ENCODE assay signal across 8 cellular contexts in the genomic region with DNA sequence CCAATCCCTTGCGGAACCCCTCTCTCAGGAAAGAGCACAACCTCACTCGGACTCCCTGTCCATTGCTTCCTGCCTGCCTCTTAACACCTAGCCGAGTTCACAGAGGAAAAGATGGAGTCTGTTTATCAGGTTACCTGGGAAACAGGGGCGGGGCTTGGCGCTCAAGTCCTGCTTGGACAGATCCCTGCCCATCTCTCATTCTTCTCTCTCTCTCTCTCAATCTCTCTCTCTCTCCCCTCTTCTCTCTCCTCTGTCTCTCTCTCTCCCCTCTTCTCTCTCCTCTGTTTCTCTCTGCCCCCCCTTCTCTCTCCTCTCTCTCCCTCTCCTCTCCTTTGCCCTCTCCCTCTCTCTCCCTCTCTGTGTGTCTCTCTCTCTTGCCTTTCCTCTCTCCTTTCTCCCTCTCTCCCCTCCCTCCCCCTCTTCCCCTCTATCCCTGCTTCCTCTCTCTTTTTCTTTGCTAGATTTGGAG. TPM values are rescaled to one million over a fixed set of nuclear protein-coding genes. Genes with fewer than 3 reads are reported as not detected.
DNase-seq lines count a peak whose midpoint lies in the region; ATAC-seq, FAIRE-seq and TF ChIP-seq lines count a peak whose summit lies in the region.

A gene with protein sequence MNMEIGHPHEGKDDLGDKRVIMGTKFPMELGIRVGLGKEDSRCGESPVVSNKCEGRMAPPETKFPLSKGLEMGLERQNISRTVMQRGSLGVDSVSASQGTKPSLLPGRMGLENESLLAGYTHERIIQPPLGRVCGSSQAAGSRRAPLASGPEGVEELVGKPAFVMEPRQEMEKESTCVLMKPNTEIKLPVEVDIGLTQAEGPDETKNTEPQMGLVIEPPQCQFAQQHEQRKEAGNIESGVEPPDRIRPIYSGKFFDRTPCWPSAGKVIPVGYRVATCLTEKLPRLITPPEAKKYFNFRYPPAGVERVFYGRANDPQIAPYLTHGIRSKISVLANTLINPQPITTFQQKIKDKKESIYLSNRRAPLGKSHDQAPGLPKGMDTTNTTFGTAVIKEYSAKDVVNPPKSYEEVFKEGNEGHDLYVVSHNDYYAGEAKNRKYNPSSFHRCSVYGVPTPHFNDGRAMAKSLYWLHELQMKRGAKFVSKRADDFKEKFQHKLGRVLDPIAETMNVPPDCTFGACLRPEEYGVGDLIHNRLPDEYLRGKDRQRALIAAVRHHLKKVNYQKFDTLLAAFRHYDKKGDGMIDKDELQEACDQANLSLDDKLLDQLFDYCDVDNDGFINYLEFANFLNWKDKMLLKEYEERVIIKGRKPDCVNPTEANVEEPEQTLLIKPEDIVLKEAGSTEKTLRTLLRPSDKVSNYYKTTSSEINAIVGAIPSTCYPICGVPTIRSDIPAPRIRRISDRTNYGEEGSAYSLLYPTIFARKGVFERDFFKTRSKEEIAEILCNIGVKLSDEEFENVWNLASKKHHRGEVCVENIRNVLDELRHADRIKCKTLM (minus strand): TSS at position 120 of the 469 bp plus-strand sequence. CDS start 199 bp downstream, outside the sequence.

- H2BK15ac ChIP-seq in neuronal stem cell (ENCODE audit: low read length), result peak within 1 kb of the TSS; percentile 62

- ATAC-seq in HG03565 (IDR thresholded peaks at IDR 0.05; ENCODE audit: unreplicated experiment) (no peak), GM18519 (IDR thresholded peaks at IDR 0.05; ENCODE audit: low FRiP score, unreplicated experiment) (no peak)

- H3K4me1 ChIP-seq in neuronal stem cell (ENCODE audit: control insufficient read depth in 2 of 2, insufficient read depth in 1 of 2, low read depth in 1 of 2, low read length in 2 of 2), result peaks cover 0 to 5% of the 10 kb centered on the region in 2 donors

- H2BK12ac ChIP-seq in neuronal stem cell (ENCODE audit: low read length), result no peak within 1 kb of the TSS

- peak within 1 kb of the TSS; percentile 79 for H2AFZ ChIP-seq in neuronal stem cell (ENCODE audit: low read length)

- H3K9ac ChIP-seq in neuronal stem cell (ENCODE audit: low read depth, low read length, poor library complexity), result no peak within 1 kb of the TSS

- WGBS in neuronal stem cell (ENCODE audit: extremely low coverage in 2 of 2, insufficient read length in 2 of 2, insufficient replicate concordance in 1 of 2), 2 donors, result no CpG with 5 or more reads among the region's 5 CpGs

- H3K27me3 ChIP-seq in bronchial epithelial cell (ENCODE audit: control insufficient read depth, insufficient read depth, low read length), result no peaks in the 10 kb centered on the region
- H3K27me3 ChIP-seq in neuronal stem cell (ENCODE audit: control insufficient read depth in 3 of 3, insufficient read depth in 3 of 3, low read depth in 1 of 3, low read length in 3 of 3), result no peaks in the 10 kb centered on the region

- H3K18ac ChIP-seq in neuronal stem cell (ENCODE audit: low read length), result peak within 1 kb of the TSS; percentile 35

- TF ChIP-seq CTCF in bronchial epithelial cell (IDR thresholded peaks at IDR 0.05; ENCODE audit: insufficient read depth, low read length, severe bottlenecking), result no peak

- no peak within 1 kb of the TSS for H4K8ac ChIP-seq in neuronal stem cell (ENCODE audit: low read depth, low read length)

- no peak within 1 kb of the TSS for H2BK5ac ChIP-seq in neuronal stem cell (ENCODE audit: low read length)

- no peaks in the 10 kb centered on the region for H3K9me3 ChIP-seq in neuronal stem cell (replicated peaks in 1 of 2; ENCODE audit: control insufficient read depth in 2 of 2, insufficient read depth in 1 of 2, low read depth in 1 of 2, low read length in 2 of 2)

- no peak within 1 kb of the TSS for H4K91ac ChIP-seq in neuronal stem cell (ENCODE audit: low read depth, low read length, poor library complexity)

- H2AK5ac ChIP-seq in neuronal stem cell (ENCODE audit: low read depth, low read length), result no peak within 1 kb of the TSS

- no peaks in the 10 kb centered on the region for H3K36me3 ChIP-seq in bronchial epithelial cell (ENCODE audit: control insufficient read depth, insufficient read depth, low read length)
- H3K36me3 ChIP-seq in neuronal stem cell (replicated peaks in 1 of 2; ENCODE audit: control insufficient read depth in 2 of 2, insufficient read depth in 2 of 2, low read length in 2 of 2), result no peaks in the 10 kb centered on the region

- H3K27ac ChIP-seq in neuronal stem cell (replicated peaks; ENCODE audit: low read length), result no peak within 1 kb of the TSS

- no peaks in the 10 kb centered on the region for H3K79me1 ChIP-seq in neuronal stem cell (ENCODE audit: low read depth, low read length)

- no peak within 1 kb of the TSS for H3K14ac ChIP-seq in neuronal stem cell (ENCODE audit: low read length)

- DNase-seq in NCI-H1436 (lab: John Stamatoyannopoulos, UW), result peak; percentile 64
- DNase-seq in NCI-H1436 treated with DMSO at 0.1 percent for 48 hours (lab: John Stamatoyannopoulos, UW), result no peak
- peak; percentile 74 for DNase-seq in NCI-H2227 treated with DMSO at 0.1 percent for 48 hours (lab: John Stamatoyannopoulos, UW)
- peak; percentile 78 for DNase-seq in bronchial epithelial cell (ENCODE audit: low read depth)
- DNase-seq in neuronal stem cell (ENCODE audit: low spot score), result peak; percentile 50
- DNase-seq in frontal cortex (ENCODE audit: low spot score in 2 of 2), result no peak

- H3K4me3 ChIP-seq in bronchial epithelial cell (ENCODE audit: low read depth, low read length), result no peak within 1 kb of the TSS
- H3K4me3 ChIP-seq in neuronal stem cell (ENCODE audit: low read length in 2 of 2), result no peak within 1 kb of the TSS

- peak; percentile 76 for FAIRE-seq in bronchial epithelial cell (lab: Jason Lieb, UNC)
- FAIRE-seq in frontal cortex (lab: Jason Lieb, UNC), result no peak

- H2BK120ac ChIP-seq in neuronal stem cell (ENCODE audit: low read depth, low read length), result no peak within 1 kb of the TSS

- H3K4me2 ChIP-seq in neuronal stem cell (ENCODE audit: insufficient read depth, low read length, poor library complexity, severe bottlenecking), result no peak within 1 kb of the TSS

- H3K4ac ChIP-seq in neuronal stem cell (ENCODE audit: low read length), result no peak within 1 kb of the TSS

- H3K23ac ChIP-seq in neuronal stem cell (ENCODE audit: low read depth, low read length, poor library complexity), result no peak within 1 kb of the TSS

RNA-seq across cellular contexts. Expression of the gene that starts here (rescaled TPM):
- total RNA-seq in bronchial epithelial cell (0.13 and 0.26 TPM in 2 replicates), frontal cortex (0.41 TPM)
- 3.5 TPM for polyA plus RNA-seq in neuronal stem cell (2013, experiment 1 of 2)
- polyA plus RNA-seq in neuronal stem cell (2013, experiment 2 of 2), result 3.4 TPM

Comparison
In these comparisons a context has a peak if more than half of its experiments do, and no peak if none do; other contexts are left out.
1. DNase-seq: peak in NCI-H1436 (single experiment), NCI-H2227 treated with DMSO at 0.1 percent for 48 hours (single experiment) and neuronal stem cell (single experiment); none in NCI-H1436 treated with DMSO at 0.1 percent for 48 hours (single experiment) and frontal cortex (0 of 2).
2. Peak in DNase-seq in bronchial epithelial cell; RNA of the gene not detected or under 1 TPM.